1 cellular context compared by ENCODE assay signal in the genomic region with DNA sequence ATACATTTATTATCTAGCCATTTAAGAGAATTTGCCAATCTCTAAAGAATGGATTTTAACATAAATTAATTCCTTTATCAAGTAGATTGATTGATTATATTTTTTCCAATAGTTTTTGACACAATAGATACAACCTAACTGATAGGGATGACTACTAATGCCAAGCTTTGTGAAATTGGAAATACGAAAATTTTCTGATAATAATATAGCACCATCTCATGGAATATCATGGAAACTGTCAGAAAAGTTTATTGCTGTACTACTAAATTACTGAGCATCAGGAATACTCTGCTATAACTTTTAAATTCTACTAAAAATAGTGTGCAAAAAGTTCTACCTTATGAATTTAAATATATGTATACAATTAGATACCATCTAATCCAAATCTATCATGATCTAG.
TF ChIP-seq lines count a peak whose summit lies in the region.

No MANE protein-coding gene starts in this region.

TF ChIP-seq in K562, 482 proteins besides CTCF, POLR2A, EP300 and RAD21 (continued from another document):
- TF ChIP-seq, protein P1, sequence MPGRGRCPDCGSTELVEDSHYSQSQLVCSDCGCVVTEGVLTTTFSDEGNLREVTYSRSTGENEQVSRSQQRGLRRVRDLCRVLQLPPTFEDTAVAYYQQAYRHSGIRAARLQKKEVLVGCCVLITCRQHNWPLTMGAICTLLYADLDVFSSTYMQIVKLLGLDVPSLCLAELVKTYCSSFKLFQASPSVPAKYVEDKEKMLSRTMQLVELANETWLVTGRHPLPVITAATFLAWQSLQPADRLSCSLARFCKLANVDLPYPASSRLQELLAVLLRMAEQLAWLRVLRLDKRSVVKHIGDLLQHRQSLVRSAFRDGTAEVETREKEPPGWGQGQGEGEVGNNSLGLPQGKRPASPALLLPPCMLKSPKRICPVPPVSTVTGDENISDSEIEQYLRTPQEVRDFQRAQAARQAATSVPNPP (IDR thresholded peaks at IDR 0.05; ENCODE audit: borderline replicate concordance, insufficient read depth, insufficient read length) = no peak
